ENCODE assay signal across 12 cellular contexts in genomic region chr2:86791574-86791973, GRCh38. TPM values are rescaled to one million over a fixed set of nuclear protein-coding genes. Genes with fewer than 3 reads are reported as not detected.
DNase-seq lines count a peak whose midpoint lies in the region; ATAC-seq and TF ChIP-seq lines count a peak whose summit lies in the region.
"Had no signal": no experiment of that assay in that cellular context is flagged by ENCODE, and none has a peak within 500 bp of the region (broad histone marks: within the 10 kb centered on the region; RNA-seq: fewer than 3 reads in every experiment).

No MANE protein-coding gene starts in this region.

- H3K27me3 Mint-ChIP-seq in T-helper 2 cell treated with Interferon-gamma antibody and Interleukin-4, amounts not matched to agents 5 μg/mL and 100 μg/mL, for 36 hours (ENCODE audit: low read depth) = peaks cover 62% of the 10 kb centered on the region
- H3K27me3 Mint-ChIP-seq in glutamatergic neuron (ENCODE audit: unreplicated experiment) = peaks cover 17% of the 10 kb centered on the region
- peaks cover 81% of the 10 kb centered on the region for H3K27me3 Mint-ChIP-seq in stimulated activated memory B cell treated with anti-CD40 and anti-IgM and Interleukin-4, amounts not matched to agents 10 μg/mL and 1 μg/mL and 100 μg/mL, for 72 hours

- H3K27ac Mint-ChIP-seq in T-helper 2 cell treated with Interferon-gamma antibody and Interleukin-4, amounts not matched to agents 5 μg/mL and 100 μg/mL, for 36 hours = no peak overlapping the region
- no peak overlapping the region for H3K27ac Mint-ChIP-seq in glutamatergic neuron (ENCODE audit: unreplicated experiment)
- H3K27ac Mint-ChIP-seq in stimulated activated memory B cell treated with anti-CD40 and anti-IgM and Interleukin-4, amounts not matched to agents 10 μg/mL and 1 μg/mL and 100 μg/mL, for 72 hours = no peak overlapping the region

- H3K4me3 Mint-ChIP-seq in T-helper 2 cell treated with Interferon-gamma antibody and Interleukin-4, amounts not matched to agents 5 μg/mL and 100 μg/mL, for 36 hours = peak overlapping the region; percentile 81
- H3K4me3 Mint-ChIP-seq in glutamatergic neuron (ENCODE audit: unreplicated experiment) = peak overlapping the region; percentile 48
- H3K4me3 Mint-ChIP-seq in stimulated activated memory B cell treated with anti-CD40 and anti-IgM and Interleukin-4, amounts not matched to agents 10 μg/mL and 1 μg/mL and 100 μg/mL, for 72 hours = peak overlapping the region; percentile 76

- H3K9me3 Mint-ChIP-seq in T-helper 2 cell treated with Interferon-gamma antibody and Interleukin-4, amounts not matched to agents 5 μg/mL and 100 μg/mL, for 36 hours = peaks cover 21% of the 10 kb centered on the region
- H3K9me3 Mint-ChIP-seq in glutamatergic neuron (ENCODE audit: unreplicated experiment) = peaks cover 7% of the 10 kb centered on the region
- H3K9me3 Mint-ChIP-seq in stimulated activated memory B cell treated with anti-CD40 and anti-IgM and Interleukin-4, amounts not matched to agents 10 μg/mL and 1 μg/mL and 100 μg/mL, for 72 hours = peaks cover 17% of the 10 kb centered on the region

- peaks cover 28% of the 10 kb centered on the region for H3K36me3 Mint-ChIP-seq in T-helper 2 cell treated with Interferon-gamma antibody and Interleukin-4, amounts not matched to agents 5 μg/mL and 100 μg/mL, for 36 hours (ENCODE audit: low read depth)
- peaks cover 26% of the 10 kb centered on the region for H3K36me3 Mint-ChIP-seq in glutamatergic neuron (ENCODE audit: unreplicated experiment)
- H3K36me3 Mint-ChIP-seq in stimulated activated memory B cell treated with anti-CD40 and anti-IgM and Interleukin-4, amounts not matched to agents 10 μg/mL and 1 μg/mL and 100 μg/mL, for 72 hours = peaks cover 15% of the 10 kb centered on the region

- ATAC-seq in stimulated activated memory B cell treated with anti-CD40 and anti-IgM and Interleukin-4, amounts not matched to agents 10 μg/mL and 1 μg/mL and 100 μg/mL, for 72 hours = no peak
- no peak for ATAC-seq in HG02642 (IDR thresholded peaks at IDR 0.05; ENCODE audit: poor library complexity, unreplicated experiment)
- ATAC-seq in HG02623 (IDR thresholded peaks at IDR 0.05; ENCODE audit: unreplicated experiment) = no peak

- H3K27me3 ChIP-seq in NT2/D1 (ENCODE audit: insufficient read depth, insufficient read length) = peaks cover 61% of the 10 kb centered on the region

- H3K36me3 ChIP-seq in NT2/D1 (ENCODE audit: insufficient read depth, insufficient read length, low read length) = no peaks in the 10 kb centered on the region
- H3K36me3 ChIP-seq: thyroid gland had no signal

- peak overlapping the region; percentile 36 for H3K4me3 ChIP-seq in NT2/D1 (ENCODE audit: insufficient read length, low read depth)
- H3K4me3 ChIP-seq: thyroid gland had no signal

- TF ChIP-seq CTCF in glutamatergic neuron (IDR thresholded peaks at IDR 0.05; ENCODE audit: partially characterized antibody, unreplicated experiment) = no peak

- H3K4me1 Mint-ChIP-seq in T-helper 2 cell treated with Interferon-gamma antibody and Interleukin-4, amounts not matched to agents 5 μg/mL and 100 μg/mL, for 36 hours (ENCODE audit: low read depth) = peaks cover 40% of the 10 kb centered on the region
- peaks cover 2% of the 10 kb centered on the region for H3K4me1 Mint-ChIP-seq in glutamatergic neuron (ENCODE audit: low read depth, unreplicated experiment)
- peaks cover 28% of the 10 kb centered on the region for H3K4me1 Mint-ChIP-seq in stimulated activated memory B cell treated with anti-CD40 and anti-IgM and Interleukin-4, amounts not matched to agents 10 μg/mL and 1 μg/mL and 100 μg/mL, for 72 hours

- H3K9me3 ChIP-seq in NT2/D1 (ENCODE audit: insufficient read depth, low read length) = peaks cover 4% of the 10 kb centered on the region; the same call in 1 of the 2 replicates
- H3K9me3 ChIP-seq: thyroid gland had no signal

- DNase-seq in T-helper 2 cell treated with Interferon-gamma antibody and Interleukin-4, amounts not matched to agents 5 μg/mL and 100 μg/mL, for 36 hours (ENCODE audit: low spot score) = no peak
- DNase-seq in T-helper 2 cell = no peak
- DNase-seq in NT2/D1 (ENCODE audit: low read depth, low spot score) = no peak
- DNase-seq in glutamatergic neuron = no peak
- DNase-seq in NCI-H187 treated with DMSO at 0.1 percent for 48 hours (lab: John Stamatoyannopoulos, UW) = no peak
- DNase-seq: NCI-H1417 treated with DMSO at 0.1 percent for 48 hours; stimulated activated CD4-positive, alpha-beta T cell treated with anti-CD3 and anti-CD28 coated beads, Interleukin-1b, Interleukin-23, amount 100 ng/mL, for 48 hours; thyroid gland had no signal

- no peak overlapping the region for H3K9ac ChIP-seq in NT2/D1 (ENCODE audit: insufficient read length, low read depth)

- H3K4me1 ChIP-seq in NT2/D1 (ENCODE audit: insufficient read depth, insufficient read length) = no peaks in the 10 kb centered on the region

RNA-seq across cellular contexts. Expression of gene CD8A, which starts 0.9 kb away (rescaled TPM):
- 0.59 TPM for total RNA-seq in glutamatergic neuron (ENCODE audit: unreplicated experiment)
- total RNA-seq: myocyte had no signal
